ENCODE assay signal across 8 cellular contexts in the genomic region with DNA sequence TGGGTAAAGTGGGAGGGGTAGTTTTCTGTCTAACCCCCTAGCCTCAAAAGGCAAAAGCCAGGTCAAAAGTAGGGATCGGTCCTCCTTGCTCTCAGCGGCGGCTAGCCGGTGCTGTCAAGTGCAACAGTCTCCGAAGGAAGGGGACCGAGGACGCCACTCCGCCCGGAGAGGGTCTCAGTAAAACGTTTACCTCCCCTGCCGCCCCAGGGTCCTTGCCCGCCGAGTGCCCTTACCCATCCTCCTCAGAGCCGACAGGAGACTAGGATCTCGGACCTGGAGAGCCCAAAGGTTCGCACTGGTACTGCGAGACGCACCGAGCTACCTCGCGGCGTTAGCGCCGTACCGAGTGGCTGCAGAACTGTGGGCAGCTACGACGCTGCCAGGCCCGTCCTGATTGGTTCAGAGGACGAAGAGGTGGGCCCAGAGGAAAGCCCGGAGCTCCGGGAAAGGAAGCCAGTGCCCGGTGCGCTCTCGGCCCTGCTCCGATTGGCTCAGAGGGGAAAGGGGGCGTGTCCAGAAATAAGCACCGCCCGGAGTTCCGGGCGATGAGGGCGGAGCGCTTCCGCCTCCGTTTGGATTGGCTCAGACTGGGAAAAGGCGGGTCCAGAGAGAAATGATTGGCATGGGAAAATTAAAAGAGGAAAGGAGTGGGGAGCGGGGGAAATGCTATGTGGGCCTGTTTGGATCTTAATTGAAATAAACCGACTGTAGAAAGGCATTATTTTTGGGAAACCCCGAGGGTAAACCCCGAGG. TPM values are rescaled to one million over a fixed set of nuclear protein-coding genes. Genes with fewer than 3 reads are reported as not detected.
A peak's percentile ranks its signal among the peaks of the same experiment; 100 is the strongest.
DNase-seq lines count a peak whose midpoint lies in the region; ATAC-seq and TF ChIP-seq lines count a peak whose summit lies in the region.
"Not testable (repeated sequence)": the region's sequence is repeated elsewhere in the genome, so short reads cannot be mapped to it uniquely, and the experiment has no call there.

A gene with protein sequence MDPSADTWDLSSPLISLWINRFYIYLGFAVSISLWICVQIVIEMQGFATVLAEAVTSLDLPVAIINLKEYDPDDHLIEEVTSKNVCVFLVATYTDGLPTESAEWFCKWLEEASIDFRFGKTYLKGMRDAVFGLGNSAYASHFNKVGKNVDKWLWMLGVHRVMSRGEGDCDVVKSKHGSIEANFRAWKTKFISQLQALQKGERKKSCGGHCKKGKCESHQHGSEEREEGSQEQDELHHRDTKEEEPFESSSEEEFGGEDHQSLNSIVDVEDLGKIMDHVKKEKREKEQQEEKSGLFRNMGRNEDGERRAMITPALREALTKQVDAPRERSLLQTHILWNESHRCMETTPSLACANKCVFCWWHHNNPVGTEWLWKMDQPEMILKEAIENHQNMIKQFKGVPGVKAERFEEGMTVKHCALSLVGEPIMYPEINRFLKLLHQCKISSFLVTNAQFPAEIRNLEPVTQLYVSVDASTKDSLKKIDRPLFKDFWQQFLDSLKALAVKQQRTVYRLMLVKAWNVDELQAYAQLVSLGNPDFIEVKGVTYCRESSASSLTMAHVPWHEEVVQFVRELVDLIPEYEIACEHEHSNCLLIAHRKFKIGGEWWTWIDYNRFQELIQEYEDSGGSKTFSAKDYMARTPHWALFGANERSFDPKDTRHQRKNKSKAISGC (minus strand): TSS at position 362 of the 753 bp plus-strand sequence. CDS start 125 bp downstream, at position 237.

- WGBS in adrenal gland, 4 donors, result 0 to 1% (median 1%) methylated on average over 28 to 49 of the region's 49 CpGs
- 0 to 1% methylated on average over 27 to 32 of the region's 49 CpGs for WGBS in tibial nerve, 2 donors

- not testable (repeated sequence) for H3K9ac ChIP-seq in parathyroid adenoma

- H3K9me3 ChIP-seq in adrenal gland (replicated peaks in 1 of 3); parathyroid adenoma (ENCODE audit: control insufficient read depth, low read length); tibial nerve: not testable (repeated sequence)

- peaks cover 11% of the 10 kb centered on the region for H3K79me2 ChIP-seq in parathyroid adenoma

- peaks cover 0 to 19% of the 10 kb centered on the region in 2 donors for H3K36me3 ChIP-seq in adrenal gland (replicated peaks in 1 of 2)
- not testable (repeated sequence) for H3K36me3 ChIP-seq in parathyroid adenoma (ENCODE audit: control insufficient read depth, insufficient read depth, low read length)
- peaks cover 2 to 14% (median 6%) of the 10 kb centered on the region in 3 donors for H3K36me3 ChIP-seq in tibial nerve

- peak within 1 kb of the TSS; percentile 67 to 97 (median 79) for H3K27ac ChIP-seq in adrenal gland
- H3K27ac ChIP-seq in parathyroid adenoma, result peak within 1 kb of the TSS; percentile 68
- peak within 1 kb of the TSS; percentile 68 to 98 (median 88) for H3K27ac ChIP-seq in tibial nerve

- ATAC-seq in HG02852 (IDR thresholded peaks at IDR 0.05; ENCODE audit: unreplicated experiment), result peak; percentile 89

- H3K4me3 ChIP-seq in adrenal gland (peak within 1 kb of the TSS; percentile 19 to 70 (median 62)), parathyroid adenoma (ENCODE audit: low read depth, low read length) (peak within 1 kb of the TSS; percentile 72), tibial nerve (peak within 1 kb of the TSS; percentile 59 to 85 (median 72))

- TF ChIP-seq POLR2A in adrenal gland (IDR thresholded peaks at IDR 0.05) (peak; percentile 81 to 98), tibial nerve (IDR thresholded peaks at IDR 0.05) (peak; percentile 42 to 76)

- not testable (repeated sequence) for TF ChIP-seq CTCF in GM13976 (IDR thresholded peaks at IDR 0.05; ENCODE audit: borderline replicate concordance, control extremely low read depth, extremely low read depth, insufficient read depth, missing control alignments); parathyroid adenoma (IDR thresholded peaks at IDR 0.05)
- TF ChIP-seq CTCF in adrenal gland (IDR thresholded peaks at IDR 0.05), result peak in 4 of 6 experiments; percentile 7 to 40 (median 24)
- TF ChIP-seq CTCF in tibial nerve (IDR thresholded peaks at IDR 0.05), result peak in 2 of 5 experiments; percentile 23 to 39

- DNase-seq in GM13976 (ENCODE audit: low spot score) (peak; percentile 85), NCI-H1436 treated with DMSO at 0.1 percent for 48 hours (lab: John Stamatoyannopoulos, UW) (peak; percentile 87), T follicular helper cell (ENCODE audit: low read depth) (peak; percentile 96), adrenal gland (peak; percentile 98 to 99 (median 99)), cardiac septum (ENCODE audit: low spot score) (peak; percentile 99), tibial nerve (ENCODE audit: low spot score in 2 of 2) (peak; percentile 94 to 98)

- intact Hi-C loops in adrenal gland (cut with DNase I), result not testable (repeated sequence)
- intact Hi-C loops in cardiac septum (cut with DNase I), result loop anchor here (5.0 kb wide), 1 partner anchor 84 kb away; no protein-coding TSS in a partner anchor

- H2AFZ ChIP-seq in parathyroid adenoma, result peak within 1 kb of the TSS; percentile 94

- H3K4me1 ChIP-seq in adrenal gland (replicated peaks in 1 of 2) (peaks cover 5 to 22% of the 10 kb centered on the region in 2 donors), tibial nerve (peaks cover 0 to 41% (median 14%) of the 10 kb centered on the region in 4 donors)
- not testable (repeated sequence) for H3K4me1 ChIP-seq in parathyroid adenoma

- peak within 1 kb of the TSS; percentile 75 for H3K4me2 ChIP-seq in parathyroid adenoma (ENCODE audit: low read length)

- peak; percentile 35 to 79 for TF ChIP-seq EP300 in tibial nerve (IDR thresholded peaks at IDR 0.05)

- not testable (repeated sequence) for H3K27me3 ChIP-seq in adrenal gland; parathyroid adenoma (ENCODE audit: control insufficient read depth, insufficient read depth, low read length); tibial nerve

- in situ Hi-C loops in GM13976 (cut with MboI; ENCODE audit: low sequenced_read_pairs, unreplicated experiment), result not testable (repeated sequence)

RNA-seq across cellular contexts. Expression of the gene that starts here (rescaled TPM):
- total RNA-seq in adrenal gland (1 to 10 TPM in 7 of 8 donors, under 1 TPM in 1; 0.72 to 8.7 (median 2.5) TPM), cardiac septum (0.92 TPM), tibial nerve (1 to 10 TPM; 2.4 to 7.1 (median 6.1) TPM)
- 1 to 10 TPM; 1.3 to 3.6 (median 1.8) TPM for polyA plus RNA-seq in adrenal gland

Comparison
In these comparisons a context has a peak if more than half of its experiments do, and no peak if none do; other contexts are left out.
1. Peak in every context shown above with its lines: DNase-seq, ATAC-seq, H3K4me3 ChIP-seq and H3K27ac ChIP-seq.
2. Peak in DNase-seq in cardiac septum; RNA of the gene not detected or under 1 TPM.